Comparison of ENCODE assay signal across 13 cellular contexts in genomic region chr12:9866786-9867379, GRCh38. TPM values are rescaled to one million over a fixed set of nuclear protein-coding genes. Genes with fewer than 3 reads are reported as not detected.
A peak's percentile ranks its signal among the peaks of the same experiment; 100 is the strongest.
DNase-seq lines count a peak whose midpoint lies in the region; ATAC-seq and TF ChIP-seq lines count a peak whose summit lies in the region.
"Had no signal": no experiment of that assay in that cellular context is flagged by ENCODE, and none has a peak within 500 bp of the region (broad histone marks: within the 10 kb centered on the region; RNA-seq: fewer than 3 reads in every experiment).

No MANE protein-coding gene starts in this region.

- peak overlapping the region; percentile 34 to 62 for H3K27ac ChIP-seq in breast epithelium
- H3K27ac ChIP-seq: epithelial cell of prostate, neural progenitor cell had no signal

- H3K9me3 Mint-ChIP-seq in IgD-negative memory B cell = peaks cover 9 to 14% (median 13%) of the 10 kb centered on the region in 3 donors
- H3K9me3 Mint-ChIP-seq in naive thymus-derived CD8-positive, alpha-beta T cell = peaks cover 0 to 16% (median 12%) of the 10 kb centered on the region in 9 donors
- H3K9me3 Mint-ChIP-seq: neural progenitor cell had no signal

- H3K4me1 ChIP-seq in breast epithelium = no peaks in the 10 kb centered on the region

- peak overlapping the region in 2 of 3 donors; percentile 13 to 17 for H3K27ac Mint-ChIP-seq in IgD-negative memory B cell
- peak overlapping the region; percentile 82 to 96 (median 91) for H3K27ac Mint-ChIP-seq in naive thymus-derived CD8-positive, alpha-beta T cell
- H3K27ac Mint-ChIP-seq: neural progenitor cell had no signal

- POLR2A ChIA-PET in naive thymus-derived CD8-positive, alpha-beta T cell (lab: Charles Lee) = interaction anchor here (1.1 to 4.0 kb wide), 2 partner anchors 40 to 107 kb away, joined by 3 to 26 read pairs; partner anchors contain the start of gene CD69

- no peak for DNase-seq in AG09309 (ENCODE audit: low read depth)
- no peak for DNase-seq in breast epithelium (ENCODE audit: low spot score in 2 of 2)
- DNase-seq in naive thymus-derived CD8-positive, alpha-beta T cell = peak in 2 of 10 donors; percentile 5 to 17
- no peak for DNase-seq in SHP77 treated with DMSO at 0.1 percent for 48 hours (lab: John Stamatoyannopoulos, UW)
- DNase-seq in ecto neural progenitor cell (ENCODE audit: low spot score) = no peak
- DNase-seq: DMS153, NCI-H446 treated with DMSO at 0.1 percent for 48 hours had no signal

- no peaks in the 10 kb centered on the region for H3K27me3 ChIP-seq in breast epithelium
- H3K27me3 ChIP-seq: neural progenitor cell had no signal

- peak overlapping the region; percentile 63 to 85 (median 82) for H3K4me3 Mint-ChIP-seq in IgD-negative memory B cell
- H3K4me3 Mint-ChIP-seq in naive thymus-derived CD8-positive, alpha-beta T cell = peak overlapping the region; percentile 81 to 96 (median 90)
- H3K4me3 Mint-ChIP-seq: neural progenitor cell had no signal

- peaks cover 12 to 19% (median 12%) of the 10 kb centered on the region in 3 donors for H3K4me1 Mint-ChIP-seq in IgD-negative memory B cell
- H3K4me1 Mint-ChIP-seq in naive thymus-derived CD8-positive, alpha-beta T cell = peaks cover 21 to 62% (median 42%) of the 10 kb centered on the region in 4 donors

- H3K27me3 Mint-ChIP-seq in IgD-negative memory B cell = peaks cover 19% of the 10 kb centered on the region
- H3K27me3 Mint-ChIP-seq in naive thymus-derived CD8-positive, alpha-beta T cell = no peaks in the 10 kb centered on the region

- intact Hi-C loops in breast epithelium (cut with DNase I; ENCODE audit: low total_unique reads) = no loop called here

- H3K4me3 ChIP-seq in AG09309 (ENCODE audit: control insufficient read depth, low read depth, low read length) = peak overlapping the region; percentile 9
- peak overlapping the region; percentile 50 to 67 (median 51) for H3K4me3 ChIP-seq in breast epithelium
- H3K4me3 ChIP-seq: neural progenitor cell had no signal

- ATAC-seq in naive thymus-derived CD8-positive, alpha-beta T cell = no peak
- ATAC-seq in GM21526 (IDR thresholded peaks at IDR 0.05; ENCODE audit: low FRiP score, unreplicated experiment) (no peak), HG02610 (IDR thresholded peaks at IDR 0.05; ENCODE audit: unreplicated experiment) (no peak)

- TF ChIP-seq POLR2A in breast epithelium (IDR thresholded peaks at IDR 0.05) = no peak

- H3K9me3 ChIP-seq in breast epithelium = peaks cover 0 to 11% of the 10 kb centered on the region in 2 donors

- TF ChIP-seq CTCF in AG09309 (IDR thresholded peaks at IDR 0.05; ENCODE audit: control insufficient read depth, insufficient read depth, low read depth, low read length, missing control alignments) (no peak), breast epithelium (IDR thresholded peaks at IDR 0.05) (no peak)

- H3K36me3 Mint-ChIP-seq in IgD-negative memory B cell = peaks cover 1% of the 10 kb centered on the region
- peaks cover 15 to 19% (median 17%) of the 10 kb centered on the region in 3 donors for H3K36me3 Mint-ChIP-seq in naive thymus-derived CD8-positive, alpha-beta T cell
- H3K36me3 Mint-ChIP-seq: neural progenitor cell had no signal

- no peaks in the 10 kb centered on the region for H3K36me3 ChIP-seq in breast epithelium
- H3K36me3 ChIP-seq: neural progenitor cell had no signal

RNA-seq across cellular contexts. Expression of gene CLEC2B, which starts 2.3 kb away (rescaled TPM):
- polyA plus RNA-seq in IgD-negative memory B cell = 11.4 TPM
- total RNA-seq in breast epithelium = 10 to 100 TPM; 18.4 to 36.1 (median 29.3) TPM
- 10 to 100 TPM; 85.1 to 95.6 TPM for total RNA-seq in naive thymus-derived CD8-positive, alpha-beta T cell
- 10 to 100 TPM; 36.8 to 78.4 (median 41.9) TPM for polyA plus RNA-seq in naive thymus-derived CD8-positive, alpha-beta T cell

RNA-seq across cellular contexts. Expression of gene KLRF2, which starts 14.4 kb away (rescaled TPM):
- not detected for polyA plus RNA-seq in IgD-negative memory B cell
- total RNA-seq in breast epithelium = not detected
- not detected for total RNA-seq in naive thymus-derived CD8-positive, alpha-beta T cell
- polyA plus RNA-seq in naive thymus-derived CD8-positive, alpha-beta T cell = not detected
- total RNA-seq: activated CD8-positive, alpha-beta memory T cell treated with anti-CD3 and anti-CD28 coated beads for 36 hours had no signal

RNA-seq across cellular contexts. Expression of gene KLRF1, which starts 39.6 kb away (rescaled TPM):
- polyA plus RNA-seq in IgD-negative memory B cell = 3.0 TPM
- total RNA-seq in breast epithelium = under 1 TPM in 2 of 3 donors, not detected in 1; 0.32 to 0.44 TPM
- total RNA-seq in naive thymus-derived CD8-positive, alpha-beta T cell = 1 to 10 TPM in 1 of 2 experiments, under 1 TPM in 1; 0.93 to 1.3 TPM
- 10 to 100 TPM in 1 of 3 donors, under 1 TPM in 2; 0.83 to 83.4 (median 0.92) TPM for polyA plus RNA-seq in naive thymus-derived CD8-positive, alpha-beta T cell
- total RNA-seq: activated CD8-positive, alpha-beta memory T cell treated with anti-CD3 and anti-CD28 coated beads for 36 hours had no signal
